In genomic region chr3:20760981-20761380, GRCh38 we compare ENCODE assay signal across 27 cellular contexts.
"Had no signal": no experiment of that assay in that cellular context is flagged by ENCODE, and none has a peak within 500 bp of the region (broad histone marks: within the 10 kb centered on the region; RNA-seq: fewer than 3 reads in every experiment).

No MANE protein-coding gene starts in this region.

- H3K79me2 ChIP-seq: parathyroid adenoma had no signal

- H3K9me3 ChIP-seq: ascending aorta, esophagus muscularis mucosa, lower lobe of right lung, psoas muscle, tibial nerve had no signal

- H3K36me3 ChIP-seq: ascending aorta, brain microvascular endothelial cell, esophagus muscularis mucosa, lower lobe of right lung, neural progenitor cell, spleen, tibial nerve, WERI-Rb-1 had no signal

- DNase-seq: activated CD4-positive, alpha-beta memory T cell treated with anti-CD3 and anti-CD28 coated beads for 36 hours; activated CD4-positive, alpha-beta T cell treated with anti-CD3 and anti-CD28 coated beads, Interleukin-2, amount 10 ng/mL, durations not matched to agents 24 days and 14 days; activated CD8-positive, alpha-beta memory T cell treated with anti-CD3 and anti-CD28 coated beads, Interleukin-2, amount 50 U/mL, for 4 hours; activated effector memory CD4-positive, alpha-beta T cell treated with anti-CD3 and anti-CD28 coated beads, Interleukin-2, amount 50 U/mL, for 16 hours; activated naive CD4-positive, alpha-beta T cell treated with anti-CD3 and anti-CD28 coated beads, Interleukin-2, amount 10 ng/mL, durations not matched to agents 7 days and 5 days; activated naive CD8-positive, alpha-beta T cell treated with anti-CD3 and anti-CD28 coated beads, Interleukin-2, amount 10 ng/mL, durations not matched to agents 7 days and 5 days; activated T-cell treated with anti-CD3 and anti-CD28 coated beads, Interleukin-2, amount 50 U/mL, for 1 hour; brain microvascular endothelial cell; caudate nucleus; head of caudate nucleus; lower lobe of right lung; mesendoderm; natural killer cell; occipital lobe; psoas muscle; spleen; stimulated activated naive CD4-positive, alpha-beta T cell treated with Interleukin-2 at 50 U/mL for 16 hours; T-helper 9 cell; WERI-Rb-1 had no signal

- H3K36me3 Mint-ChIP-seq: activated CD4-positive, alpha-beta memory T cell treated with anti-CD3 and anti-CD28 coated beads for 36 hours; activated naive CD4-positive, alpha-beta T cell treated with anti-CD3 and anti-CD28 coated beads, Interleukin-2, amount 10 ng/mL, durations not matched to agents 7 days and 5 days; activated naive CD8-positive, alpha-beta T cell treated with anti-CD3 and anti-CD28 coated beads, Interleukin-2, amount 10 ng/mL, durations not matched to agents 7 days and 5 days; neural progenitor cell had no signal

- H3K4me1 ChIP-seq: ascending aorta, esophagus muscularis mucosa, lower lobe of right lung, neural progenitor cell, parathyroid adenoma, psoas muscle, spleen, tibial nerve had no signal

- H3K9me3 Mint-ChIP-seq: neural progenitor cell had no signal

- H3K27me3 ChIP-seq: ascending aorta, brain microvascular endothelial cell, esophagus muscularis mucosa, neural progenitor cell, spleen, tibial nerve had no signal

- H3K9ac ChIP-seq: neural progenitor cell, parathyroid adenoma had no signal

- FAIRE-seq: TTC549 had no signal

- H3K27ac Mint-ChIP-seq: activated CD4-positive, alpha-beta memory T cell treated with anti-CD3 and anti-CD28 coated beads for 36 hours; activated CD4-positive, alpha-beta T cell treated with anti-CD3 and anti-CD28 coated beads, Interleukin-2, amount 10 ng/mL, durations not matched to agents 24 days and 14 days; activated naive CD4-positive, alpha-beta T cell treated with anti-CD3 and anti-CD28 coated beads, Interleukin-2, amount 10 ng/mL, durations not matched to agents 7 days and 5 days; activated naive CD8-positive, alpha-beta T cell treated with anti-CD3 and anti-CD28 coated beads, Interleukin-2, amount 10 ng/mL, durations not matched to agents 7 days and 5 days; activated T-helper 1 cell treated with anti-CD3 and anti-CD28 coated beads, Interleukin-12 subunit alpha, Interleukin-12 subunit beta, Interleukin-2, Interleukin-4 antibody, amounts not matched to agents 30 ng/mL and 10 ng/mL and 1 ng/mL, durations not matched to agents 14 hours and 24 hours and 36 hours; natural killer cell; neural progenitor cell; T-helper 1 cell treated with Interleukin-12 subunit alpha and Interleukin-12 subunit beta and Interleukin-4 antibody, amounts not matched to agents 30 μg/mL and 1 μg/mL, for 36 hours had no signal

- H3K4me3 ChIP-seq: ascending aorta, esophagus muscularis mucosa, lower lobe of right lung, neural progenitor cell, psoas muscle, spleen, tibial nerve had no signal

- H3K27me3 Mint-ChIP-seq: activated CD4-positive, alpha-beta memory T cell treated with anti-CD3 and anti-CD28 coated beads for 36 hours; activated CD4-positive, alpha-beta T cell treated with anti-CD3 and anti-CD28 coated beads, Interleukin-2, amount 10 ng/mL, durations not matched to agents 24 days and 14 days; activated naive CD4-positive, alpha-beta T cell treated with anti-CD3 and anti-CD28 coated beads, Interleukin-2, amount 10 ng/mL, durations not matched to agents 7 days and 5 days; activated naive CD8-positive, alpha-beta T cell treated with anti-CD3 and anti-CD28 coated beads, Interleukin-2, amount 10 ng/mL, durations not matched to agents 7 days and 5 days had no signal

- H3K27ac ChIP-seq: ascending aorta, brain microvascular endothelial cell, esophagus muscularis mucosa, lower lobe of right lung, neural progenitor cell, parathyroid adenoma, psoas muscle, spleen, tibial nerve, WERI-Rb-1 had no signal

- H3K4me3 Mint-ChIP-seq: activated CD4-positive, alpha-beta memory T cell treated with anti-CD3 and anti-CD28 coated beads for 36 hours; activated CD4-positive, alpha-beta T cell treated with anti-CD3 and anti-CD28 coated beads, Interleukin-2, amount 10 ng/mL, durations not matched to agents 24 days and 14 days; activated naive CD4-positive, alpha-beta T cell treated with anti-CD3 and anti-CD28 coated beads, Interleukin-2, amount 10 ng/mL, durations not matched to agents 7 days and 5 days; activated naive CD8-positive, alpha-beta T cell treated with anti-CD3 and anti-CD28 coated beads, Interleukin-2, amount 10 ng/mL, durations not matched to agents 7 days and 5 days; activated T-helper 1 cell treated with anti-CD3 and anti-CD28 coated beads, Interleukin-12 subunit alpha, Interleukin-12 subunit beta, Interleukin-2, Interleukin-4 antibody, amounts not matched to agents 30 ng/mL and 10 ng/mL and 1 ng/mL, durations not matched to agents 14 hours and 24 hours and 36 hours; natural killer cell; neural progenitor cell; T-helper 1 cell treated with Interleukin-12 subunit alpha and Interleukin-12 subunit beta and Interleukin-4 antibody, amounts not matched to agents 30 μg/mL and 1 μg/mL, for 36 hours had no signal

- H3K4me1 Mint-ChIP-seq: activated CD4-positive, alpha-beta T cell treated with anti-CD3 and anti-CD28 coated beads, Interleukin-2, amount 10 ng/mL, durations not matched to agents 24 days and 14 days; activated naive CD4-positive, alpha-beta T cell treated with anti-CD3 and anti-CD28 coated beads, Interleukin-2, amount 10 ng/mL, durations not matched to agents 7 days and 5 days; activated naive CD8-positive, alpha-beta T cell treated with anti-CD3 and anti-CD28 coated beads, Interleukin-2, amount 10 ng/mL, durations not matched to agents 7 days and 5 days; natural killer cell had no signal

- H2AFZ ChIP-seq: neural progenitor cell, parathyroid adenoma had no signal

- H3K4me2 ChIP-seq: neural progenitor cell had no signal
